Comparison of ENCODE assay signal across 1 cellular context in the genomic region with DNA sequence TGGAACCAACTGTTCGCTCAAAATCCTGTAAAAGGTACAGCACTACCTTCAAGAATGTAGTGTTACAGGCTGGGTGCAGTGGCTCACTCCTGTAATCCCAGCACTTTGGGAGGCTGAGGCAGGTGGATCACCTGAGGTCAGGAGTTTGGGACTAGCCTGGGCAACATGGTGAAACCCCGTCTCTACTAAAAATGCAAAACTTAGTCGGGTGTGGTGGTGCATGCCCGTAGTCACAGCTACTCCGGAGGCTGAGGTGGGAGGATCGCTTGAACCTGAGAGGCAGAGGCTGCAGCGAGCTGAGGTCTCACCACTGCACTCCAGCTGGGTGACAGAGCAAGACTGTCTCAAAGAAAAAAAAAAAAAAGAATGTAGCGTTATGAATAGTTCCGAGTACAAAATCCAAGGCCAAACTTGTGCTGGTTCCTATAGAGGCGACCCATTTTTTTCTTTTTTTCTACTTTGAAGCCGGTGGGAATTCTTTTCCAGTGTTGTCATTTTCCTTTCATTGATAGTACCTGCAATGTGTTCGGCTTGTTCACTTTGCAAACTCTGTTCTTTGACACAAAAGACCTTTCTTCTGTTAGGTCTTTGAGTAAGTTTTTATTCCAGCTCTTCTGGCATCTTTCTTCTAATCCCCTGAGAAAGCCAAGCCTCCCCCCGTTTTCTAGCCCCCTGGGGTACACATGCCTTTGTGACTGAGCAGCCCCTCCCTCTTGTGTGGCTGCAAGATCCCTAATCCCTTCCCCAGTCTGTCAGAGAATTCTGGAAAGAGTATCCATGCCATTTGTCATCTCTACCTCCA.
A peak's percentile ranks its signal among the peaks of the same experiment; 100 is the strongest.
TF ChIP-seq lines count a peak whose summit lies in the region.

No MANE protein-coding gene starts in this region.

TF ChIP-seq in HepG2, 621 proteins besides CTCF, POLR2A, EP300 and RAD21 (continues in another document):
- TF ChIP-seq SALL1 (CRISPR knock-in tag; IDR thresholded peaks at IDR 0.05) (peak; percentile 66), SAP130 (CRISPR knock-in tag; IDR thresholded peaks at IDR 0.05; ENCODE audit: low read depth) (peak; percentile 75), MATR3 (CRISPR knock-in tag; IDR thresholded peaks at IDR 0.05) (no peak), GRHL1 (CRISPR knock-in tag; conservative IDR thresholded peaks at IDR 0.05) (no peak), HMG20B (CRISPR knock-in tag; conservative IDR thresholded peaks at IDR 0.05) (no peak), ZNF75D (CRISPR knock-in tag; IDR thresholded peaks at IDR 0.05; ENCODE audit: borderline replicate concordance) (no peak), CREM (IDR thresholded peaks at IDR 0.05) (peak; percentile 43; the same call in 1 of the 2 replicates), CREM (CRISPR knock-in tag; IDR thresholded peaks at IDR 0.05) (no peak), HMGXB3 (CRISPR knock-in tag; IDR thresholded peaks at IDR 0.05; ENCODE audit: borderline replicate concordance) (0 out of 2 replicates have a peak, but pooled peaks have one; percentile 51), EHMT2 (IDR thresholded peaks at IDR 0.05; ENCODE audit: borderline replicate concordance, low read depth, low read length) (peak; percentile 5; the same call in 1 of the 2 replicates), MAZ (IDR thresholded peaks at IDR 0.05; ENCODE audit: borderline replicate concordance, low read depth, low read length) (no peak), MAZ (CRISPR knock-in tag; IDR thresholded peaks at IDR 0.05; ENCODE audit: low read depth) (no peak), MXD3 (CRISPR knock-in tag; IDR thresholded peaks at IDR 0.05) (no peak), ZMYM2 (CRISPR knock-in tag; IDR thresholded peaks at IDR 0.05) (peak; percentile 91), CSRNP1 (CRISPR knock-in tag; IDR thresholded peaks at IDR 0.05) (0 out of 2 replicates have a peak, but pooled peaks have one; percentile 24), TERF1 (CRISPR knock-in tag; IDR thresholded peaks at IDR 0.05) (no peak), EED (CRISPR knock-in tag; IDR thresholded peaks at IDR 0.05) (no peak), CCAR2 (optimal IDR thresholded peaks at IDR 0.05; ENCODE audit: low read depth, low read length) (no peak), YEATS2 (CRISPR knock-in tag; IDR thresholded peaks at IDR 0.05; ENCODE audit: borderline replicate concordance) (no peak), ZNF564 (CRISPR knock-in tag; IDR thresholded peaks at IDR 0.05) (no peak), ATF3 (CRISPR knock-in tag; IDR thresholded peaks at IDR 0.05) (peak; percentile 79), KAT8 (CRISPR knock-in tag; IDR thresholded peaks at IDR 0.05) (peak; percentile 50; the same call in 1 of the 2 replicates), NAIF1 (CRISPR knock-in tag; IDR thresholded peaks at IDR 0.05; ENCODE audit: borderline replicate concordance) (no peak), ZNF891 (CRISPR knock-in tag; IDR thresholded peaks at IDR 0.05) (no peak)
- TF ChIP-seq, protein P1, sequence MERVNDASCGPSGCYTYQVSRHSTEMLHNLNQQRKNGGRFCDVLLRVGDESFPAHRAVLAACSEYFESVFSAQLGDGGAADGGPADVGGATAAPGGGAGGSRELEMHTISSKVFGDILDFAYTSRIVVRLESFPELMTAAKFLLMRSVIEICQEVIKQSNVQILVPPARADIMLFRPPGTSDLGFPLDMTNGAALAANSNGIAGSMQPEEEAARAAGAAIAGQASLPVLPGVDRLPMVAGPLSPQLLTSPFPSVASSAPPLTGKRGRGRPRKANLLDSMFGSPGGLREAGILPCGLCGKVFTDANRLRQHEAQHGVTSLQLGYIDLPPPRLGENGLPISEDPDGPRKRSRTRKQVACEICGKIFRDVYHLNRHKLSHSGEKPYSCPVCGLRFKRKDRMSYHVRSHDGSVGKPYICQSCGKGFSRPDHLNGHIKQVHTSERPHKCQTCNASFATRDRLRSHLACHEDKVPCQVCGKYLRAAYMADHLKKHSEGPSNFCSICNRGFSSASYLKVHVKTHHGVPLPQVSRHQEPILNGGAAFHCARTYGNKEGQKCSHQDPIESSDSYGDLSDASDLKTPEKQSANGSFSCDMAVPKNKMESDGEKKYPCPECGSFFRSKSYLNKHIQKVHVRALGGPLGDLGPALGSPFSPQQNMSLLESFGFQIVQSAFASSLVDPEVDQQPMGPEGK (CRISPR knock-in tag; IDR thresholded peaks at IDR 0.05) = peak; percentile 67; the same call in 1 of the 2 replicates
- TF ChIP-seq, protein P2, sequence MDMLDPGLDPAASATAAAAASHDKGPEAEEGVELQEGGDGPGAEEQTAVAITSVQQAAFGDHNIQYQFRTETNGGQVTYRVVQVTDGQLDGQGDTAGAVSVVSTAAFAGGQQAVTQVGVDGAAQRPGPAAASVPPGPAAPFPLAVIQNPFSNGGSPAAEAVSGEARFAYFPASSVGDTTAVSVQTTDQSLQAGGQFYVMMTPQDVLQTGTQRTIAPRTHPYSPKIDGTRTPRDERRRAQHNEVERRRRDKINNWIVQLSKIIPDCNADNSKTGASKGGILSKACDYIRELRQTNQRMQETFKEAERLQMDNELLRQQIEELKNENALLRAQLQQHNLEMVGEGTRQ (IDR thresholded peaks at IDR 0.05; ENCODE audit: low read depth, low read length) = no peak
- TF ChIP-seq, protein P2 (CRISPR knock-in tag; IDR thresholded peaks at IDR 0.05; ENCODE audit: borderline replicate concordance) = no peak
- TF ChIP-seq, protein P3, sequence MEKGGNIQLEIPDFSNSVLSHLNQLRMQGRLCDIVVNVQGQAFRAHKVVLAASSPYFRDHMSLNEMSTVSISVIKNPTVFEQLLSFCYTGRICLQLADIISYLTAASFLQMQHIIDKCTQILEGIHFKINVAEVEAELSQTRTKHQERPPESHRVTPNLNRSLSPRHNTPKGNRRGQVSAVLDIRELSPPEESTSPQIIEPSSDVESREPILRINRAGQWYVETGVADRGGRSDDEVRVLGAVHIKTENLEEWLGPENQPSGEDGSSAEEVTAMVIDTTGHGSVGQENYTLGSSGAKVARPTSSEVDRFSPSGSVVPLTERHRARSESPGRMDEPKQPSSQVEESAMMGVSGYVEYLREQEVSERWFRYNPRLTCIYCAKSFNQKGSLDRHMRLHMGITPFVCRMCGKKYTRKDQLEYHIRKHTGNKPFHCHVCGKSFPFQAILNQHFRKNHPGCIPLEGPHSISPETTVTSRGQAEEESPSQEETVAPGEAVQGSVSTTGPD (CRISPR knock-in tag; IDR thresholded peaks at IDR 0.05) = no peak
- TF ChIP-seq, protein P4, sequence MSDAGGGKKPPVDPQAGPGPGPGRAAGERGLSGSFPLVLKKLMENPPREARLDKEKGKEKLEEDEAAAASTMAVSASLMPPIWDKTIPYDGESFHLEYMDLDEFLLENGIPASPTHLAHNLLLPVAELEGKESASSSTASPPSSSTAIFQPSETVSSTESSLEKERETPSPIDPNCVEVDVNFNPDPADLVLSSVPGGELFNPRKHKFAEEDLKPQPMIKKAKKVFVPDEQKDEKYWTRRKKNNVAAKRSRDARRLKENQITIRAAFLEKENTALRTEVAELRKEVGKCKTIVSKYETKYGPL (CRISPR knock-in tag; IDR thresholded peaks at IDR 0.05) = no peak
- TF ChIP-seq, protein P5, sequence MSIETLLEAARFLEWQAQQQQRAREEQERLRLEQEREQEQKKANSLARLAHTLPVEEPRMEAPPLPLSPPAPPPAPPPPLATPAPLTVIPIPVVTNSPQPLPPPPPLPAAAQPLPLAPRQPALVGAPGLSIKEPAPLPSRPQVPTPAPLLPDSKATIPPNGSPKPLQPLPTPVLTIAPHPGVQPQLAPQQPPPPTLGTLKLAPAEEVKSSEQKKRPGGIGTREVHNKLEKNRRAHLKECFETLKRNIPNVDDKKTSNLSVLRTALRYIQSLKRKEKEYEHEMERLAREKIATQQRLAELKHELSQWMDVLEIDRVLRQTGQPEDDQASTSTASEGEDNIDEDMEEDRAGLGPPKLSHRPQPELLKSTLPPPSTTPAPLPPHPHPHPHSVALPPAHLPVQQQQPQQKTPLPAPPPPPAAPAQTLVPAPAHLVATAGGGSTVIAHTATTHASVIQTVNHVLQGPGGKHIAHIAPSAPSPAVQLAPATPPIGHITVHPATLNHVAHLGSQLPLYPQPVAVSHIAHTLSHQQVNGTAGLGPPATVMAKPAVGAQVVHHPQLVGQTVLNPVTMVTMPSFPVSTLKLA (IDR thresholded peaks at IDR 0.05) = no peak
- TF ChIP-seq, protein P6, sequence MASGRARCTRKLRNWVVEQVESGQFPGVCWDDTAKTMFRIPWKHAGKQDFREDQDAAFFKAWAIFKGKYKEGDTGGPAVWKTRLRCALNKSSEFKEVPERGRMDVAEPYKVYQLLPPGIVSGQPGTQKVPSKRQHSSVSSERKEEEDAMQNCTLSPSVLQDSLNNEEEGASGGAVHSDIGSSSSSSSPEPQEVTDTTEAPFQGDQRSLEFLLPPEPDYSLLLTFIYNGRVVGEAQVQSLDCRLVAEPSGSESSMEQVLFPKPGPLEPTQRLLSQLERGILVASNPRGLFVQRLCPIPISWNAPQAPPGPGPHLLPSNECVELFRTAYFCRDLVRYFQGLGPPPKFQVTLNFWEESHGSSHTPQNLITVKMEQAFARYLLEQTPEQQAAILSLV (CRISPR knock-in tag; IDR thresholded peaks at IDR 0.05; ENCODE audit: borderline replicate concordance) = no peak
